ENCODE assay signal across 12 cellular contexts in genomic region chr1:89465201-89465600, GRCh38. TPM values are rescaled to one million over a fixed set of nuclear protein-coding genes. Genes with fewer than 3 reads are reported as not detected.
DNase-seq lines count a peak whose midpoint lies in the region; ATAC-seq and TF ChIP-seq lines count a peak whose summit lies in the region.
"Had no signal": no experiment of that assay in that cellular context is flagged by ENCODE, and none has a peak within 500 bp of the region (broad histone marks: within the 10 kb centered on the region; RNA-seq: fewer than 3 reads in every experiment).

No MANE protein-coding gene starts in this region.

- no peaks in the 10 kb centered on the region for H3K36me3 Mint-ChIP-seq in CD8-positive, alpha-beta T cell
- no peaks in the 10 kb centered on the region for H3K36me3 Mint-ChIP-seq in activated naive CD8-positive, alpha-beta T cell treated with anti-CD3 and anti-CD28 coated beads, Interleukin-2, amount 50 U/mL, for 24 hours (ENCODE audit: low read depth)
- H3K36me3 Mint-ChIP-seq in progenitor cell of endocrine pancreas (ENCODE audit: insufficient read depth): no peaks in the 10 kb centered on the region

- H3K9me3 ChIP-seq in CD8-positive, alpha-beta T cell (ENCODE audit: low read length): no peaks in the 10 kb centered on the region
- no peaks in the 10 kb centered on the region for H3K9me3 ChIP-seq in uterus
- H3K9me3 ChIP-seq: neutrophil had no signal

- no peak for TF ChIP-seq CTCF in CD8-positive, alpha-beta T cell (IDR thresholded peaks at IDR 0.05)
- TF ChIP-seq CTCF in uterus (IDR thresholded peaks at IDR 0.05): no peak
- no peak for TF ChIP-seq CTCF in progenitor cell of endocrine pancreas (IDR thresholded peaks at IDR 0.05; ENCODE audit: unreplicated experiment)

- H3K36me3 ChIP-seq in CD8-positive, alpha-beta T cell (ENCODE audit: insufficient read depth, low read length): no peaks in the 10 kb centered on the region
- H3K36me3 ChIP-seq in uterus: no peaks in the 10 kb centered on the region
- H3K36me3 ChIP-seq: neutrophil had no signal

- no peaks in the 10 kb centered on the region for H3K9me3 Mint-ChIP-seq in CD8-positive, alpha-beta T cell
- H3K9me3 Mint-ChIP-seq in activated naive CD8-positive, alpha-beta T cell treated with anti-CD3 and anti-CD28 coated beads, Interleukin-2, amount 50 U/mL, for 24 hours: no peaks in the 10 kb centered on the region
- H3K9me3 Mint-ChIP-seq in progenitor cell of endocrine pancreas (ENCODE audit: low read depth): no peaks in the 10 kb centered on the region

- H3K27ac Mint-ChIP-seq in CD8-positive, alpha-beta T cell: no peak overlapping the region
- peak overlapping the region; percentile 37 for H3K27ac Mint-ChIP-seq in activated naive CD8-positive, alpha-beta T cell treated with anti-CD3 and anti-CD28 coated beads, Interleukin-2, amount 50 U/mL, for 24 hours
- H3K27ac Mint-ChIP-seq in progenitor cell of endocrine pancreas: no peak overlapping the region

- peak; percentile 67 for ATAC-seq in CD8-positive, alpha-beta T cell
- peak; percentile 63 for ATAC-seq in GM18517 (IDR thresholded peaks at IDR 0.05; ENCODE audit: unreplicated experiment)
- ATAC-seq in HG03280 (IDR thresholded peaks at IDR 0.05; ENCODE audit: unreplicated experiment): peak; percentile 67
- peak; percentile 94 for ATAC-seq in activated naive CD8-positive, alpha-beta T cell treated with anti-CD3 and anti-CD28 coated beads, Interleukin-2, amount 50 U/mL, for 24 hours
- no peak for ATAC-seq in HG02840 (IDR thresholded peaks at IDR 0.05; ENCODE audit: low FRiP score, unreplicated experiment)
- ATAC-seq: SK-N-SH treated with all-trans-retinoic acid at 6 μM for 48 hours had no signal

- peaks cover 10% of the 10 kb centered on the region for H3K4me1 ChIP-seq in CD8-positive, alpha-beta T cell (ENCODE audit: insufficient read depth, low read length)
- no peaks in the 10 kb centered on the region for H3K4me1 ChIP-seq in uterus

- H3K27me3 Mint-ChIP-seq in CD8-positive, alpha-beta T cell (ENCODE audit: low read depth): peaks cover 40% of the 10 kb centered on the region
- H3K27me3 Mint-ChIP-seq in activated naive CD8-positive, alpha-beta T cell treated with anti-CD3 and anti-CD28 coated beads, Interleukin-2, amount 50 U/mL, for 24 hours: peaks cover 59% of the 10 kb centered on the region
- no peaks in the 10 kb centered on the region for H3K27me3 Mint-ChIP-seq in progenitor cell of endocrine pancreas

- H3K4me1 Mint-ChIP-seq in CD8-positive, alpha-beta T cell (ENCODE audit: low read depth): peaks cover 17% of the 10 kb centered on the region
- H3K4me1 Mint-ChIP-seq in activated naive CD8-positive, alpha-beta T cell treated with anti-CD3 and anti-CD28 coated beads, Interleukin-2, amount 50 U/mL, for 24 hours: peaks cover 36% of the 10 kb centered on the region
- H3K4me1 Mint-ChIP-seq in progenitor cell of endocrine pancreas (ENCODE audit: low read depth): peaks cover 4% of the 10 kb centered on the region

- POLR2A ChIA-PET in CD8-positive, alpha-beta T cell (lab: Charles Lee): no interaction called here

- TF ChIP-seq POLR2A in uterus (IDR thresholded peaks at IDR 0.05): no peak

- no peak overlapping the region for H3K4me3 ChIP-seq in CD8-positive, alpha-beta T cell (ENCODE audit: low read depth, low read length)
- H3K4me3 ChIP-seq in uterus: no peak overlapping the region

- no peak overlapping the region for H3K27ac ChIP-seq in CD8-positive, alpha-beta T cell (ENCODE audit: low read depth, low read length)
- H3K27ac ChIP-seq in uterus: no peak overlapping the region
- H3K27ac ChIP-seq: neutrophil had no signal

- no peaks in the 10 kb centered on the region for H3K27me3 ChIP-seq in CD8-positive, alpha-beta T cell (ENCODE audit: insufficient read depth, low read length)
- H3K27me3 ChIP-seq in uterus: no peaks in the 10 kb centered on the region

- H3K4me3 Mint-ChIP-seq in CD8-positive, alpha-beta T cell: no peak overlapping the region
- H3K4me3 Mint-ChIP-seq in activated naive CD8-positive, alpha-beta T cell treated with anti-CD3 and anti-CD28 coated beads, Interleukin-2, amount 50 U/mL, for 24 hours: no peak overlapping the region
- H3K4me3 Mint-ChIP-seq in progenitor cell of endocrine pancreas (ENCODE audit: low read depth): no peak overlapping the region

- CTCF ChIA-PET in CD8-positive, alpha-beta T cell (lab: Charles Lee): interaction anchor here (0.9 to 1.7 kb wide), 3 partner anchors 9 to 298 kb away, joined by 3 to 6 read pairs (median 3); no protein-coding TSS in a partner anchor

- intact Hi-C loops in CD8-positive, alpha-beta T cell (cut with DNase I, micrococcal nuclease): no loop called here
- intact Hi-C loops in uterus (cut with DNase I; ENCODE audit: low total_unique reads): no loop called here

- DNase-seq in CD8-positive, alpha-beta T cell: no peak
- no peak for DNase-seq in activated naive CD8-positive, alpha-beta T cell treated with anti-CD3 and anti-CD28 coated beads, Interleukin-2, amount 50 U/mL, for 24 hours
- DNase-seq in NCI-H1417 treated with DMSO at 0.1 percent for 48 hours (lab: John Stamatoyannopoulos, UW) (no peak), uterus (no peak), progenitor cell of endocrine pancreas (ENCODE audit: low spot score, unreplicated experiment) (no peak)
- DNase-seq: DMS 273 treated with DMSO at 0.1 percent for 48 hours, NCI-H1694 treated with DMSO at 0.1 percent for 48 hours had no signal

RNA-seq across cellular contexts. Expression of gene LRRC8B, which starts 59.4 kb away (rescaled TPM):
- 10 to 100 TPM; 11.8 to 14.5 TPM for total RNA-seq in CD8-positive, alpha-beta T cell
- total RNA-seq in uterus (1 to 10 TPM; 1.0 to 9.8 (median 7.6) TPM), progenitor cell of endocrine pancreas (22.2 and 23.0 TPM in 2 replicates)
